In genomic region chr2:201074996-201075395, GRCh38 we compare ENCODE assay signal across 1 cellular context.
TF ChIP-seq lines count a peak whose summit lies in the region.

No MANE protein-coding gene starts in this region.

TF ChIP-seq in GM12878, 131 proteins besides CTCF, POLR2A, EP300 and RAD21:
- TF ChIP-seq IRF4 (IDR thresholded peaks at IDR 0.05; ENCODE audit: low read depth, low read length) (no peak), ZNF592 (IDR thresholded peaks at IDR 0.05) (no peak), PBX3 (IDR thresholded peaks at IDR 0.05; ENCODE audit: insufficient replicate concordance, low read depth, low read length) (no peak), RELA (IDR thresholded peaks at IDR 0.05; ENCODE audit: borderline replicate concordance, partially characterized antibody) (no peak), ZNF687 (IDR thresholded peaks at IDR 0.05) (no peak), RAD51 (IDR thresholded peaks at IDR 0.05) (no peak), IKZF2 (IDR thresholded peaks at IDR 0.05) (no peak), ZBED1 (IDR thresholded peaks at IDR 0.05; ENCODE audit: borderline replicate concordance) (no peak), CBFB (IDR thresholded peaks at IDR 0.05; ENCODE audit: low read depth) (no peak), SREBF2 (IDR thresholded peaks at IDR 0.05; ENCODE audit: low read length) (no peak), TCF7 (IDR thresholded peaks at IDR 0.05; ENCODE audit: borderline replicate concordance) (no peak), BACH1 (IDR thresholded peaks at IDR 0.05; ENCODE audit: borderline replicate concordance) (no peak), JUND (IDR thresholded peaks at IDR 0.05; ENCODE audit: low read depth, low read length) (no peak), BRCA1 (IDR thresholded peaks at IDR 0.05; ENCODE audit: low read depth, low read length) (no peak), ZBTB4 (CRISPR knock-in tag; IDR thresholded peaks at IDR 0.05) (no peak)
TF ChIP-seq in GM12878: peak in this region for 0.
